In the genomic region with DNA sequence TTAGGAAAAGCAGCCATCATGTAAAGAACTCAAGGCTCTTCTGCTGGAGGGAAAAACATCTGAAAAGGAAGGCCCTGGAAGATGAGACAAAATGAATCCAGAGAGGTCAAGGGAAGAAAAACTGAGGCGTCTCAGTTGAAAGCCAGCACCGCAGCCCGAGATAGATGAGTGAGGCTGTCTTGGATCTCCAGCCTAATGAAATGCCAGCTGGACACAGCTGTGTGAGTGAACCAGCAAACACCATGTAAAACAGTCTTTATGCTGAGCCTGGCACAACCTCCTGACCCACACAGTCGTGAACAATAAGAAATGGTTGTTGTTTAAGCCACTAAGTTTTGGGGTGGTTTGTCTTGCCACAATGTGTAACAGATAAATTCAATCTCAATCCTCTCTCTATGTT, we compare ENCODE assay signal across 21 cellular contexts. TPM values are rescaled to one million over a fixed set of nuclear protein-coding genes. Genes with fewer than 3 reads are reported as not detected.
"Had no signal": no experiment of that assay in that cellular context is flagged by ENCODE, and none has a peak within 500 bp of the region (broad histone marks: within the 10 kb centered on the region; RNA-seq: fewer than 3 reads in every experiment).

No MANE protein-coding gene starts in this region.

- H3K27ac ChIP-seq: colonic mucosa, foreskin keratinocyte, right atrium auricular region, sigmoid colon, skin epidermis, stomach, thoracic aorta, transverse colon had no signal

- ATAC-seq: foreskin keratinocyte; left cardiac atrium; left ventricle myocardium superior; naive thymus-derived CD8-positive, alpha-beta T cell; stimulated activated naive B cell treated with anti-CD40 and anti-IgM and Interleukin-4, amounts not matched to agents 10 μg/mL and 1 μg/mL and 100 μg/mL, for 72 hours had no signal

- H3K36me3 ChIP-seq: colonic mucosa, right atrium auricular region, sigmoid colon, stomach, thoracic aorta, transverse colon had no signal

- H3K4me1 ChIP-seq: colonic mucosa, foreskin keratinocyte, right atrium auricular region, sigmoid colon, stomach, transverse colon had no signal

- H3K27me3 ChIP-seq: colonic mucosa, foreskin keratinocyte, right atrium auricular region, sigmoid colon, stomach, transverse colon had no signal

- FAIRE-seq: kidney had no signal

- DNase-seq: colonic mucosa; dermis blood vessel endothelial cell; effector CD8-positive, alpha-beta T cell; foreskin keratinocyte; immature natural killer cell; kidney; left cardiac atrium; left ventricle myocardium superior; mesendoderm; naive thymus-derived CD8-positive, alpha-beta T cell; sigmoid colon; stimulated activated CD4-positive, alpha-beta T cell treated with anti-CD3 and anti-CD28 coated beads, Interleukin-2, amount 100 ng/mL, for 24 hours; stimulated activated CD4-positive, alpha-beta T cell treated with anti-CD3 and anti-CD28 coated beads, Interleukin-4, amount 100 ng/mL, for 4 hours; stimulated activated naive B cell treated with anti-CD40 and anti-IgM and Interleukin-4, amounts not matched to agents 10 μg/mL and 1 μg/mL and 100 μg/mL, for 72 hours; stomach; substantia nigra; transverse colon had no signal

- H3K9me3 ChIP-seq: colonic mucosa, right atrium auricular region, sigmoid colon, stomach, thoracic aorta, transverse colon had no signal

- H3K4me3 ChIP-seq: colonic mucosa, lung, right atrium auricular region, sigmoid colon, skin epidermis, stomach, thoracic aorta, transverse colon had no signal

RNA-seq across cellular contexts. Expression of a gene that starts 48.6 kb away (rescaled TPM):
- total RNA-seq: dermis blood vessel endothelial cell had no signal
